ENCODE assay signal across 9 cellular contexts in the genomic region with DNA sequence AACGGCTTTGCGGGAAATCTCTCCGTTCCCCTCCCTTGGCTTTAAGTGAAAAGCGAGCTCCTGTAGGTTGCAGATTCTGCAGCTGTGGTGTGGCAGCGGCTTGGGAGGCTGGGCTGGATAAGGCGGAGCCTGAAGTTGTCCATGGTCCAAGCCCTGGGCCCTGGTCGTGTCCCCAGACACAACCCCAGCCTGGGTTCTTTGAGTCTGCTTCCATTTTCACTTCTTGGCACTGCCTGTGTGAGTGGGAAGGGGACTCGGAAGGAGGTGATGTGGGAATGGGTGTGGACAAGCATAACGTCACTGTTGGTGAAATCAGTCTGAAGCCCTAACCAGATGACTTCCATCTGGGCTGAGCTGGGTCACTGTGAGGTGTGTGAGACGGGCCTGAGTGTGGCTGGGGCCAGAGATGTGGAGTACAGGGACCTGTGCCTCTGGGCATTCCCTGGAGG. TPM values are rescaled to one million over a fixed set of nuclear protein-coding genes. Genes with fewer than 3 reads are reported as not detected.
A peak's percentile ranks its signal among the peaks of the same experiment; 100 is the strongest.
DNase-seq lines count a peak whose midpoint lies in the region; FAIRE-seq and TF ChIP-seq lines count a peak whose summit lies in the region.
"Had no signal": no experiment of that assay in that cellular context is flagged by ENCODE, and none has a peak within 500 bp of the region (broad histone marks: within the 10 kb centered on the region; RNA-seq: fewer than 3 reads in every experiment).

No MANE protein-coding gene starts in this region.

- in situ Hi-C loops in transverse colon (cut with MboI; ENCODE audit: low pct_ligation_motif_present in 1 of 4, low pct_unique_long_range_greater_than_20kb in 1 of 4, low sequenced_read_pairs in 3 of 4) = no loop called here

- POLR2A ChIA-PET in OCI-LY7 (lab: Charles Lee) = interaction anchor here (0.7 to 2.0 kb wide), 3 partner anchors 9 to 14 kb away, joined by 3 to 4 read pairs (median 3); no protein-coding TSS in a partner anchor

- H3K27me3 ChIP-seq in colonic mucosa (no peaks in the 10 kb centered on the region), transverse colon (no peaks in the 10 kb centered on the region)

- TF ChIP-seq EP300 in transverse colon (IDR thresholded peaks at IDR 0.05; ENCODE audit: low read depth) = no peak

- H3K4me2 ChIP-seq in OCI-LY7 (ENCODE audit: low read length) = no peak overlapping the region

- no peaks in the 10 kb centered on the region for H3K9me2 ChIP-seq in OCI-LY7 (ENCODE audit: insufficient read depth, low read length)

- no peaks in the 10 kb centered on the region for H4K20me1 ChIP-seq in OCI-LY7 (ENCODE audit: insufficient read depth, low read length)

- intact Hi-C loops in colonic mucosa (cut with DNase I) (no loop called here), lower leg skin (cut with DNase I; ENCODE audit: low total_unique reads) (no loop called here), transverse colon (cut with DNase I; ENCODE audit: low total_unique reads) (no loop called here), OCI-LY7 (cut with micrococcal nuclease; ENCODE audit: unreplicated experiment) (no loop called here)

- H3K36me3 ChIP-seq in colonic mucosa = no peaks in the 10 kb centered on the region
- no peaks in the 10 kb centered on the region for H3K36me3 ChIP-seq in transverse colon
- H3K36me3 ChIP-seq in OCI-LY7 (ENCODE audit: insufficient read depth, low read length) = no peaks in the 10 kb centered on the region

- BruUV-seq in OCI-LY7 (replicated peaks; lab: Mats Ljungman, UMichigan) = no TSS peak

- no peaks in the 10 kb centered on the region for H3K9me3 ChIP-seq in colonic mucosa
- H3K9me3 ChIP-seq in transverse colon = no peaks in the 10 kb centered on the region
- no peaks in the 10 kb centered on the region; the same call in 1 of the 2 replicates for H3K9me3 ChIP-seq in OCI-LY7 (ENCODE audit: low read length)

- H3K4me1 ChIP-seq in colonic mucosa = peaks cover 27% of the 10 kb centered on the region
- peaks cover 67 to 83% (median 70%) of the 10 kb centered on the region in 4 donors for H3K4me1 ChIP-seq in transverse colon
- H3K4me1 ChIP-seq in OCI-LY7 (ENCODE audit: insufficient read depth, low read length, poor library complexity, severe bottlenecking) = peaks cover 58% of the 10 kb centered on the region

- DNase-seq in NCI-H1092 treated with DMSO at 0.1 percent for 48 hours (lab: John Stamatoyannopoulos, UW) (peak; percentile 28), NCI-H1092 (lab: John Stamatoyannopoulos, UW) (no peak), colonic mucosa (peak; percentile 72), lower leg skin (ENCODE audit: low spot score in 2 of 2) (peak; percentile 81 to 93), transverse colon (peak; percentile 71), UCSD-AML1 (lab: John Stamatoyannopoulos, UW; ENCODE audit: unreplicated experiment) (no peak), HTR-8/SVneo (ENCODE audit: insufficient read length, low spot score) (no peak), OCI-LY7 (ENCODE audit: low spot score) (no peak)

- CTCF ChIA-PET in OCI-LY7 (lab: Charles Lee; ENCODE audit: unreplicated experiment) = interaction anchor here (1.4 kb wide), 1 partner anchor 10 kb away, joined by 3 read pairs; no protein-coding TSS in a partner anchor

- no peak overlapping the region for H3K4me3 ChIP-seq in colonic mucosa
- no peak overlapping the region for H3K4me3 ChIP-seq in lower leg skin (ENCODE audit: low read depth, poor library complexity, severe bottlenecking)
- no peak overlapping the region for H3K4me3 ChIP-seq in transverse colon
- no peak overlapping the region for H3K4me3 ChIP-seq in OCI-LY7 (ENCODE audit: low read depth, low read length, poor library complexity, severe bottlenecking)

- TF ChIP-seq POLR2A in lower leg skin (IDR thresholded peaks at IDR 0.05) (no peak), transverse colon (IDR thresholded peaks at IDR 0.05) (peak; percentile 73)

- H3K9ac ChIP-seq in colonic mucosa (ENCODE audit: low read depth in 2 of 2, low read length in 2 of 2) = peak overlapping the region; percentile 72 to 96

- no peaks in the 10 kb centered on the region for H3K79me2 ChIP-seq in OCI-LY7 (ENCODE audit: insufficient read depth, low read depth, low read length)

- peak overlapping the region; percentile 84 for H3K27ac ChIP-seq in colonic mucosa
- H3K27ac ChIP-seq in transverse colon = peak overlapping the region; percentile 94 to 99 (median 96)
- no peak overlapping the region for H3K27ac ChIP-seq in OCI-LY7 (ENCODE audit: low read depth, low read length, poor library complexity, severe bottlenecking)
- H3K27ac ChIP-seq: 22Rv1 had no signal

- TF ChIP-seq CTCF in colonic mucosa (IDR thresholded peaks at IDR 0.05) (no peak), lower leg skin (IDR thresholded peaks at IDR 0.05) (no peak), transverse colon (IDR thresholded peaks at IDR 0.05) (no peak), OCI-LY7 (conservative IDR thresholded peaks at IDR 0.05; ENCODE audit: low read length) (no peak)

- WGBS in lower leg skin, 2 donors = 7 to 27% methylated on average over 10 of the region's 10 CpGs
- WGBS in transverse colon (ENCODE audit: low coverage in 1 of 2), 2 donors = 31% methylated on average over 10 of the region's 10 CpGs; no CpG with 5 or more reads in 1 of the 2 donors

- H2AFZ ChIP-seq in OCI-LY7 (ENCODE audit: low read length) = no peak overlapping the region; the same call in 1 of the 2 replicates

- no peak for FAIRE-seq in HTR-8/SVneo (lab: Jason Lieb, UNC)

RNA-seq across cellular contexts. Expression of a gene that starts 43.0 kb away (rescaled TPM):
- total RNA-seq in colonic mucosa (100 to 1,000 TPM; 131 to 200 TPM), lower leg skin (100 to 1,000 TPM; 129 to 174 (median 169) TPM), transverse colon (100 to 1,000 TPM; 174 to 268 (median 231) TPM), OCI-LY7 (2022) (118 and 145 TPM in 2 replicates)
- 38.8 and 44.2 TPM in 2 replicates for total RNA-seq in OCI-LY7 (2014; rRNA removed; shearing (Covaris generic))

RNA-seq across cellular contexts. Expression of a gene that starts 51.8 kb away (rescaled TPM):
- total RNA-seq in colonic mucosa = 10 to 100 TPM; 13.1 to 14.9 TPM
- 10 to 100 TPM in 2 of 4 donors, 1 to 10 TPM in 2; 3.0 to 14.3 (median 10.8) TPM for total RNA-seq in lower leg skin
- 10 to 100 TPM in 3 of 4 donors, under 1 TPM in 1; 0.80 to 41.8 (median 24.5) TPM for total RNA-seq in transverse colon
- total RNA-seq in OCI-LY7 (2014; rRNA removed; shearing (Covaris generic)) = 42.9 and 51.3 TPM in 2 replicates
- 27.5 and 31.7 TPM in 2 replicates for total RNA-seq in OCI-LY7 (2022)

Comparison
In these comparisons a context has a peak if more than half of its experiments do, and no peak if none do; other contexts are left out.
1. DNase-seq: peak in NCI-H1092 treated with DMSO at 0.1 percent for 48 hours (single experiment), colonic mucosa (single experiment), lower leg skin (2 of 2) and transverse colon (single experiment); none in NCI-H1092 (single experiment), UCSD-AML1 (single experiment), HTR-8/SVneo (single experiment) and OCI-LY7 (single experiment).